Comparison of ENCODE assay signal across 8 cellular contexts in genomic region chr5:10701567-10702039, GRCh38. TPM values are rescaled to one million over a fixed set of nuclear protein-coding genes. Genes with fewer than 3 reads are reported as not detected.
DNase-seq lines count a peak whose midpoint lies in the region; ATAC-seq and TF ChIP-seq lines count a peak whose summit lies in the region.

No MANE protein-coding gene starts in this region.

- H3K79me2 ChIP-seq in trophoblast cell (ENCODE audit: control insufficient read depth, insufficient read depth, low read length, poor library complexity): peaks cover 2% of the 10 kb centered on the region

- no peak overlapping the region for H3K27ac Mint-ChIP-seq in activated B cell treated with CpG ODN at 0.5 μM for 24 hours
- no peak overlapping the region for H3K27ac Mint-ChIP-seq in T-helper 2 cell treated with Interferon-gamma antibody and Interleukin-4, amounts not matched to agents 5 μg/mL and 100 μg/mL, for 36 hours

- peak; percentile 34 for DNase-seq in NCI-H2171 treated with DMSO at 0.1 percent for 48 hours (lab: John Stamatoyannopoulos, UW)
- no peak for DNase-seq in NCI-H2171 (lab: John Stamatoyannopoulos, UW)
- peak; percentile 41 for DNase-seq in MG63
- DNase-seq in activated B cell treated with CpG ODN at 0.5 μM for 24 hours: no peak
- DNase-seq in foreskin melanocyte: peak; percentile 23
- DNase-seq in trophoblast cell: peak in 1 of 2 donors; percentile 58
- no peak for DNase-seq in T-helper 2 cell treated with Interferon-gamma antibody and Interleukin-4, amounts not matched to agents 5 μg/mL and 100 μg/mL, for 36 hours (ENCODE audit: low spot score)

- H4K12ac ChIP-seq in trophoblast cell (ENCODE audit: low read depth, low read length): no peak overlapping the region

- H3K36me3 ChIP-seq in MG63: peaks cover 22% of the 10 kb centered on the region
- peaks cover 2 to 3% of the 10 kb centered on the region in 2 experiments for H3K36me3 ChIP-seq in trophoblast cell (ENCODE audit: control insufficient read depth in 1 of 2, insufficient read depth in 2 of 2, low read length in 2 of 2)

- H3K9me3 Mint-ChIP-seq in activated B cell treated with CpG ODN at 0.5 μM for 24 hours: no peaks in the 10 kb centered on the region
- no peaks in the 10 kb centered on the region for H3K9me3 Mint-ChIP-seq in T-helper 2 cell treated with Interferon-gamma antibody and Interleukin-4, amounts not matched to agents 5 μg/mL and 100 μg/mL, for 36 hours

- no CpG with 5 or more reads among the region's 6 CpGs for WGBS in trophoblast cell (ENCODE audit: extremely low coverage, insufficient coverage, insufficient read length)

- no peak overlapping the region for H3K4me2 ChIP-seq in trophoblast cell (ENCODE audit: low read length)

- no peak overlapping the region for H2AK5ac ChIP-seq in trophoblast cell (ENCODE audit: low read length)

- H3K27ac ChIP-seq in trophoblast cell (ENCODE audit: low read depth, low read length): peak overlapping the region; percentile 90

- H3K9me3 ChIP-seq in MG63: no peaks in the 10 kb centered on the region
- H3K9me3 ChIP-seq in trophoblast cell (ENCODE audit: insufficient read depth, low read depth, low read length): no peaks in the 10 kb centered on the region

- no peak overlapping the region for H2BK5ac ChIP-seq in trophoblast cell (ENCODE audit: low read depth, low read length, poor library complexity)

- peak overlapping the region; percentile 1 for H2BK12ac ChIP-seq in trophoblast cell (ENCODE audit: low read length)

- H3K27me3 ChIP-seq in MG63: no peaks in the 10 kb centered on the region
- H3K27me3 ChIP-seq in trophoblast cell (ENCODE audit: insufficient read depth, low read length): no peaks in the 10 kb centered on the region

- POLR2A ChIA-PET in activated B cell treated with CpG ODN at 0.5 μM for 24 hours (lab: Charles Lee): interaction anchor here (0.6 kb wide), 2 partner anchors 137 to 275 kb away, joined by 3 to 4 read pairs; no protein-coding TSS in a partner anchor

- H3K4ac ChIP-seq in trophoblast cell (ENCODE audit: low read depth, low read length): no peak overlapping the region

- no peak overlapping the region for H3K14ac ChIP-seq in trophoblast cell (ENCODE audit: low read length)

- H3K18ac ChIP-seq in trophoblast cell (ENCODE audit: low read length): no peak overlapping the region

- H2AFZ ChIP-seq in trophoblast cell (ENCODE audit: insufficient read depth, low read length, poor library complexity): no peak overlapping the region

- peaks cover 7% of the 10 kb centered on the region for H3K36me3 Mint-ChIP-seq in activated B cell treated with CpG ODN at 0.5 μM for 24 hours (ENCODE audit: low read depth)
- peaks cover 4% of the 10 kb centered on the region for H3K36me3 Mint-ChIP-seq in T-helper 2 cell treated with Interferon-gamma antibody and Interleukin-4, amounts not matched to agents 5 μg/mL and 100 μg/mL, for 36 hours (ENCODE audit: low read depth)

- H3K4me1 ChIP-seq in trophoblast cell (ENCODE audit: control insufficient read depth in 1 of 2, insufficient read depth in 2 of 2, low read length in 2 of 2): peaks cover 51 to 61% of the 10 kb centered on the region in 2 experiments

- intact Hi-C loops in activated B cell treated with CpG ODN at 0.5 μM for 24 hours (cut with micrococcal nuclease): loop anchor here (2.0 to 5.0 kb wide), 3 partner anchors 15 to 139 kb away; partner anchors contain the start of gene ANKRD33B

- H3K4me1 Mint-ChIP-seq in activated B cell treated with CpG ODN at 0.5 μM for 24 hours: peaks cover 58% of the 10 kb centered on the region
- peaks cover 25% of the 10 kb centered on the region for H3K4me1 Mint-ChIP-seq in T-helper 2 cell treated with Interferon-gamma antibody and Interleukin-4, amounts not matched to agents 5 μg/mL and 100 μg/mL, for 36 hours (ENCODE audit: low read depth)

- H3K27me3 Mint-ChIP-seq in activated B cell treated with CpG ODN at 0.5 μM for 24 hours: no peaks in the 10 kb centered on the region
- H3K27me3 Mint-ChIP-seq in T-helper 2 cell treated with Interferon-gamma antibody and Interleukin-4, amounts not matched to agents 5 μg/mL and 100 μg/mL, for 36 hours (ENCODE audit: low read depth): no peaks in the 10 kb centered on the region

- peak; percentile 26 for ATAC-seq in activated B cell treated with CpG ODN at 0.5 μM for 24 hours (ENCODE audit: low read depth)
- no peak for ATAC-seq in HG02763 (IDR thresholded peaks at IDR 0.05; ENCODE audit: unreplicated experiment)

- TF ChIP-seq CTCF in activated B cell treated with CpG ODN at 0.5 μM for 24 hours (IDR thresholded peaks at IDR 0.05): no peak

- peaks cover 23% of the 10 kb centered on the region for H3K79me1 ChIP-seq in trophoblast cell (ENCODE audit: low read length)

- H4K8ac ChIP-seq in trophoblast cell (ENCODE audit: low read depth, low read length): no peak overlapping the region

- no peak overlapping the region for H3K4me3 Mint-ChIP-seq in activated B cell treated with CpG ODN at 0.5 μM for 24 hours
- no peak overlapping the region for H3K4me3 Mint-ChIP-seq in T-helper 2 cell treated with Interferon-gamma antibody and Interleukin-4, amounts not matched to agents 5 μg/mL and 100 μg/mL, for 36 hours

- no peak overlapping the region for H3K4me3 ChIP-seq in MG63
- no peak overlapping the region for H3K4me3 ChIP-seq in trophoblast cell (ENCODE audit: low read depth, low read length)

- no peak overlapping the region for H3K23ac ChIP-seq in trophoblast cell (ENCODE audit: low read length)

- H4K91ac ChIP-seq in trophoblast cell (ENCODE audit: low read depth, low read length): no peak overlapping the region

- CTCF ChIA-PET in activated B cell treated with CpG ODN at 0.5 μM for 24 hours (lab: Charles Lee): interaction anchor here (1.0 to 2.1 kb wide), 10 partner anchors 12 to 251 kb away, joined by 3 to 8 read pairs (median 4); no protein-coding TSS in a partner anchor

- H2BK120ac ChIP-seq in trophoblast cell (ENCODE audit: insufficient read depth, low read length, poor library complexity): no peak overlapping the region

- no peak overlapping the region for H3K9ac ChIP-seq in trophoblast cell (ENCODE audit: low read length)

RNA-seq across cellular contexts. Expression of gene DAP, which starts 59.4 kb away (rescaled TPM):
- 20.1 and 26.4 TPM in 2 replicates for total RNA-seq in MG63 (2014; rRNA removed; shearing (Covaris generic); ENCODE audit: low replicate concordance)
- 50.5 and 51.3 TPM in 2 replicates for total RNA-seq in activated B cell treated with CpG ODN at 0.5 μM for 24 hours
- polyA plus RNA-seq in trophoblast cell (2013): 175 and 176 TPM in 2 replicates

Comparison
In these comparisons a context has a peak if more than half of its experiments do, and no peak if none do; other contexts are left out.
1. DNase-seq: peak in NCI-H2171 treated with DMSO at 0.1 percent for 48 hours (single experiment), MG63 (single experiment) and foreskin melanocyte (single experiment); none in NCI-H2171 (single experiment), activated B cell treated with CpG ODN at 0.5 μM for 24 hours (single experiment) and T-helper 2 cell treated with Interferon-gamma antibody and Interleukin-4, amounts not matched to agents 5 μg/mL and 100 μg/mL, for 36 hours (single experiment).